In genomic region chr15:85872125-85872524, GRCh38 we compare ENCODE assay signal across 27 cellular contexts.
"Had no signal": no experiment of that assay in that cellular context is flagged by ENCODE, and none has a peak within 500 bp of the region (broad histone marks: within the 10 kb centered on the region; RNA-seq: fewer than 3 reads in every experiment).

No MANE protein-coding gene starts in this region.

- H3K9me3 ChIP-seq: adrenal gland, ovary, right lobe of liver, vagina had no signal

- DNase-seq: activated CD4-positive, alpha-beta T cell treated with anti-CD3 and anti-CD28 coated beads for 36 hours; activated CD4-positive, CD25-positive, alpha-beta regulatory T cell; activated CD8-positive, alpha-beta memory T cell treated with anti-CD3 and anti-CD28 coated beads, Interleukin-2, amount 50 U/mL, for 4 hours; activated effector memory CD4-positive, alpha-beta T cell treated with anti-CD3 and anti-CD28 coated beads, Interleukin-2, amount 50 U/mL, for 16 hours; activated naive CD4-positive, alpha-beta T cell treated with anti-CD3 and anti-CD28 coated beads for 36 hours; activated naive CD8-positive, alpha-beta T cell treated with anti-CD3 and anti-CD28 coated beads for 36 hours; activated T-cell treated with anti-CD3 and anti-CD28 coated beads, Interleukin-2, amount 50 U/mL, for 1 hour; aorta; brain microvascular endothelial cell; dorsolateral prefrontal cortex; effector memory CD4-positive, alpha-beta T cell; kidney; left colon; mammary epithelial cell; naive B cell; nephron progenitor cell; ovary; right lobe of liver; stimulated activated CD4-positive, alpha-beta T cell treated with anti-CD3 and anti-CD28 coated beads, Interleukin-12 subunit alpha, Interleukin-12 subunit beta, amount 100 ng/mL, for 4 hours; stimulated activated CD4-positive, alpha-beta T cell treated with anti-CD3 and anti-CD28 coated beads, Interleukin-4, amount 100 ng/mL, for 1 hour; stimulated activated naive CD8-positive, alpha-beta T cell treated with anti-CD3 and anti-CD28 coated beads, Interleukin-15, amount 100 ng/mL, for 72 hours; substantia nigra had no signal

- H3K27me3 ChIP-seq: brain microvascular endothelial cell, ovary, right lobe of liver, vagina had no signal

- H2AFZ ChIP-seq: hepatocyte had no signal

- H3K4me3 ChIP-seq: adrenal gland, coronary artery, dorsolateral prefrontal cortex, hepatocyte, ovary, right lobe of liver, skin epidermis, vagina had no signal

- H3K79me2 ChIP-seq: hepatocyte had no signal

- H3K27ac ChIP-seq: adrenal gland, brain microvascular endothelial cell, coronary artery, dorsolateral prefrontal cortex, hepatocyte, ovary, right lobe of liver, skin epidermis, vagina had no signal

- H3K4me1 ChIP-seq: adrenal gland, right lobe of liver, vagina had no signal

- H3K36me3 ChIP-seq: adrenal gland, brain microvascular endothelial cell, ovary, right lobe of liver, vagina had no signal

- H3K4me2 ChIP-seq: hepatocyte had no signal
